Comparison of ENCODE assay signal across 8 cellular contexts in genomic region chr13:44989071-44989889, GRCh38. TPM values are rescaled to one million over a fixed set of nuclear protein-coding genes. Genes with fewer than 3 reads are reported as not detected.
DNase-seq lines count a peak whose midpoint lies in the region; ATAC-seq, FAIRE-seq and TF ChIP-seq lines count a peak whose summit lies in the region.

GPALPP1 (plus strand) TSS chr13:44989538; CDS start chr13:44989655, 117 bp downstream.
NUFIP1 (minus strand) TSS chr13:44989471; CDS start chr13:44989436, 35 bp downstream.

- peak within 1 kb of the TSS; percentile 90 for H3K27ac ChIP-seq in astrocyte (ENCODE audit: low read depth, low read length)
- H3K27ac ChIP-seq in hepatocyte = peak within 1 kb of the TSS; percentile 99
- H3K27ac ChIP-seq in rectal smooth muscle tissue (ENCODE audit: low read depth, low read length) = peak within 1 kb of the TSS; percentile 84

- no peaks in the 10 kb centered on the region for H3K27me3 ChIP-seq in astrocyte (ENCODE audit: insufficient read depth, low read length)
- no peaks in the 10 kb centered on the region for H3K27me3 ChIP-seq in hepatocyte
- no peaks in the 10 kb centered on the region for H3K27me3 ChIP-seq in rectal smooth muscle tissue (ENCODE audit: control insufficient read depth, insufficient read depth, low read length)

- H3K36me3 ChIP-seq in astrocyte (ENCODE audit: insufficient read depth, low read length) = peaks cover 4% of the 10 kb centered on the region
- no peaks in the 10 kb centered on the region for H3K36me3 ChIP-seq in hepatocyte (replicated peaks; ENCODE audit: insufficient read depth, low read depth)
- H3K36me3 ChIP-seq in rectal smooth muscle tissue (ENCODE audit: control insufficient read depth, insufficient read depth, low read length) = peaks cover 3% of the 10 kb centered on the region

- H3K79me2 ChIP-seq in astrocyte (ENCODE audit: insufficient read depth, low read length) (peaks cover 88% of the 10 kb centered on the region), hepatocyte (peaks cover 95% of the 10 kb centered on the region)

- H3K9me2 ChIP-seq in hepatocyte (replicated peaks; ENCODE audit: insufficient read depth) = no peaks in the 10 kb centered on the region

- no peaks in the 10 kb centered on the region for H3K27me3 Mint-ChIP-seq in T-helper 2 cell treated with Interferon-gamma antibody and Interleukin-4, amounts not matched to agents 5 μg/mL and 100 μg/mL, for 36 hours (ENCODE audit: low read depth)
- no peaks in the 10 kb centered on the region for H3K27me3 Mint-ChIP-seq in astrocyte (ENCODE audit: low read depth, unreplicated experiment)

- DNase-seq in NCI-H187 treated with DMSO at 0.1 percent for 48 hours (lab: John Stamatoyannopoulos, UW) (peak; percentile 76), astrocyte (ENCODE audit: low read depth) (peak; percentile 92), hepatocyte (ENCODE audit: low spot score) (peak; percentile 96), cortex of kidney (lab: John Stamatoyannopoulos, UW) (no peak)
- DNase-seq in T-helper 2 cell treated with Interferon-gamma antibody and Interleukin-4, amounts not matched to agents 5 μg/mL and 100 μg/mL, for 36 hours (ENCODE audit: low spot score) = peak; percentile 92

- H3K9me3 Mint-ChIP-seq in T-helper 2 cell treated with Interferon-gamma antibody and Interleukin-4, amounts not matched to agents 5 μg/mL and 100 μg/mL, for 36 hours = no peaks in the 10 kb centered on the region
- no peaks in the 10 kb centered on the region for H3K9me3 Mint-ChIP-seq in astrocyte (ENCODE audit: unreplicated experiment)

- peaks cover under 1% of the 10 kb centered on the region for H4K20me1 ChIP-seq in astrocyte (ENCODE audit: insufficient read depth, low read length)
- no peaks in the 10 kb centered on the region for H4K20me1 ChIP-seq in hepatocyte (ENCODE audit: insufficient read depth, poor library complexity, severe bottlenecking)

- H3K4me2 ChIP-seq in astrocyte (ENCODE audit: low read length) (peak within 1 kb of the TSS; percentile 93), hepatocyte (peak within 1 kb of the TSS; percentile 97)

- under 1% methylated on average over 55 of the region's 66 CpGs for WGBS in hepatocyte (ENCODE audit: low lambda C conversion rate, missing lambda C conversion rate)

- H2AFZ ChIP-seq in astrocyte (ENCODE audit: low read depth, low read length) (peak within 1 kb of the TSS; percentile 88), hepatocyte (peak within 1 kb of the TSS; percentile 96)

- TF ChIP-seq CTCF in astrocyte (IDR thresholded peaks at IDR 0.05; ENCODE audit: insufficient read depth, low read depth, low read length) (peak; percentile 5), hepatocyte (IDR thresholded peaks at IDR 0.05; ENCODE audit: poor library complexity) (no peak)

- ATAC-seq in GM18502 (IDR thresholded peaks at IDR 0.05; ENCODE audit: poor library complexity, unreplicated experiment) = peak; percentile 98
- peak; percentile 99 for ATAC-seq in HG02938 (IDR thresholded peaks at IDR 0.05; ENCODE audit: unreplicated experiment)

- H3K36me3 Mint-ChIP-seq in T-helper 2 cell treated with Interferon-gamma antibody and Interleukin-4, amounts not matched to agents 5 μg/mL and 100 μg/mL, for 36 hours (ENCODE audit: low read depth) = peaks cover 6% of the 10 kb centered on the region
- H3K36me3 Mint-ChIP-seq in astrocyte (ENCODE audit: low read depth, unreplicated experiment) = peaks cover 2% of the 10 kb centered on the region

- H3K4me1 Mint-ChIP-seq in T-helper 2 cell treated with Interferon-gamma antibody and Interleukin-4, amounts not matched to agents 5 μg/mL and 100 μg/mL, for 36 hours (ENCODE audit: low read depth) = peaks cover 32% of the 10 kb centered on the region
- peaks cover 12% of the 10 kb centered on the region for H3K4me1 Mint-ChIP-seq in astrocyte (ENCODE audit: low read depth, unreplicated experiment)

- H3K9ac ChIP-seq in astrocyte (ENCODE audit: low read length) = peak within 1 kb of the TSS; percentile 94
- peak within 1 kb of the TSS; percentile 64 for H3K9ac ChIP-seq in rectal smooth muscle tissue (ENCODE audit: low read length)

- peak within 1 kb of the TSS; percentile 96 for H3K4me3 Mint-ChIP-seq in T-helper 2 cell treated with Interferon-gamma antibody and Interleukin-4, amounts not matched to agents 5 μg/mL and 100 μg/mL, for 36 hours
- peak within 1 kb of the TSS; percentile 99 for H3K4me3 Mint-ChIP-seq in astrocyte (ENCODE audit: unreplicated experiment)

- H3K9me3 ChIP-seq in astrocyte (ENCODE audit: insufficient read depth, low read depth, low read length) (no peaks in the 10 kb centered on the region), hepatocyte (ENCODE audit: low read depth) (no peaks in the 10 kb centered on the region)

- FAIRE-seq in astrocyte (lab: Jason Lieb, UNC) = no peak

- H3K4me3 ChIP-seq in astrocyte (ENCODE audit: insufficient read depth, low read depth, low read length) (peak within 1 kb of the TSS; percentile 86), hepatocyte (peak within 1 kb of the TSS; percentile 85), rectal smooth muscle tissue (ENCODE audit: low read length) (peak within 1 kb of the TSS; percentile 86)

- H3K4me1 ChIP-seq in astrocyte (ENCODE audit: insufficient read depth, low read length) (peaks cover 18% of the 10 kb centered on the region), hepatocyte (ENCODE audit: insufficient read depth) (peaks cover 21% of the 10 kb centered on the region), rectal smooth muscle tissue (ENCODE audit: control insufficient read depth, insufficient read depth, low read length) (peaks cover 18% of the 10 kb centered on the region)

- H3K27ac Mint-ChIP-seq in T-helper 2 cell treated with Interferon-gamma antibody and Interleukin-4, amounts not matched to agents 5 μg/mL and 100 μg/mL, for 36 hours = peak within 1 kb of the TSS; percentile 99
- peak within 1 kb of the TSS; percentile 96 for H3K27ac Mint-ChIP-seq in astrocyte (ENCODE audit: unreplicated experiment)

RNA-seq across cellular contexts. Expression of gene GPALPP1, which starts in this region (rescaled TPM):
- 18.5 and 22.2 TPM in 2 replicates for total RNA-seq in astrocyte
- total RNA-seq in hepatocyte = 27.1 and 32.1 TPM in 2 replicates
- 11.4 and 15.7 TPM in 2 replicates for polyA plus RNA-seq in hepatocyte

RNA-seq across cellular contexts. Expression of gene NUFIP1, which starts in this region (rescaled TPM):
- total RNA-seq in astrocyte (7.0 and 7.6 TPM in 2 replicates), hepatocyte (3.3 and 4.3 TPM in 2 replicates)
- polyA plus RNA-seq in hepatocyte = 5.5 and 6.2 TPM in 2 replicates
